ENCODE assay signal across 8 cellular contexts in the genomic region with DNA sequence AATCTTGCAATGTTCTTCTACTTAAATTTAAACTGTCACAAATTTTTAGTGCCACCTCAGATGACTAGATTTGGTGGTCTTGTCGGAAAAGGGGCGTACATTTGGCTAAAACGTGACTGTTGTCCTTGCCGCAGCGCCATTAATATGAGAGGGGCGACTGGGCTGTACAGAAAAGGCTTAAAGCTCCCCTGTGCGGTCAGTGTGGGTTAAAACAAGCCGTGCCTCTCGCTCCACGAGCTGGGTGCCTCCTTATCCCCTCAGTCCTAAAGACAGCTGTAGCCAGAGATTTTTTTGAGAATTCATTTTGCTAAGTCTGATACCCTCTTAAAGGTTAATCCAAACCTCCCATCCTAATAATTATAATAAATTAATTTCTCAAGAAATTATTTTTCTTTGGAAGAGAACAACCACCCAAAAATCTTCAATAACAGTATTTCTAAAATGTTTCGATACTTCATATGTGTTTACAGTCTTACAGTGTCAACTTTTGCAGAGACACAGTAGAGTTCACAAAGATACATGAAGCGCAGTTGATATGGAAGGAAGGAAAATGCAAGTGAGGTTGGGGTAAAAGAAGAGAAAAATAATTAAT.
DNase-seq lines count a peak whose midpoint lies in the region; ATAC-seq and TF ChIP-seq lines count a peak whose summit lies in the region.

No MANE protein-coding gene starts in this region.

- H3K36me3 ChIP-seq in Caco-2 (ENCODE audit: control insufficient read depth, insufficient read depth, low read length), result no peaks in the 10 kb centered on the region
- H3K36me3 ChIP-seq in kidney epithelial cell (ENCODE audit: control insufficient read depth, insufficient read depth, low read length), result no peaks in the 10 kb centered on the region
- H3K36me3 ChIP-seq in suprapubic skin, result no peaks in the 10 kb centered on the region

- intact Hi-C loops in Caco-2 (cut with micrococcal nuclease; ENCODE audit: unreplicated experiment), result loop anchor here (1.0 to 10.0 kb wide), 2 partner anchors 149 to 902 kb away; no protein-coding TSS in a partner anchor

- H3K27ac ChIP-seq in suprapubic skin, result no peak overlapping the region

- H3K9me3 Mint-ChIP-seq in Caco-2 (ENCODE audit: unreplicated experiment), result no peaks in the 10 kb centered on the region
- peaks cover 4% of the 10 kb centered on the region for H3K9me3 Mint-ChIP-seq in stimulated activated memory B cell treated with anti-CD40 and anti-IgM and Interleukin-4, amounts not matched to agents 10 μg/mL and 1 μg/mL and 100 μg/mL, for 72 hours

- no peak overlapping the region for H3K27ac Mint-ChIP-seq in Caco-2 (ENCODE audit: unreplicated experiment)
- no peak overlapping the region for H3K27ac Mint-ChIP-seq in stimulated activated memory B cell treated with anti-CD40 and anti-IgM and Interleukin-4, amounts not matched to agents 10 μg/mL and 1 μg/mL and 100 μg/mL, for 72 hours

- H3K36me3 Mint-ChIP-seq in Caco-2 (ENCODE audit: insufficient read depth, unreplicated experiment), result no peaks in the 10 kb centered on the region
- H3K36me3 Mint-ChIP-seq in stimulated activated memory B cell treated with anti-CD40 and anti-IgM and Interleukin-4, amounts not matched to agents 10 μg/mL and 1 μg/mL and 100 μg/mL, for 72 hours, result no peaks in the 10 kb centered on the region

- H3K4me1 ChIP-seq in Caco-2, result no peaks in the 10 kb centered on the region
- no peaks in the 10 kb centered on the region for H3K4me1 ChIP-seq in suprapubic skin

- CTCF ChIA-PET in Caco-2 (lab: Charles Lee), result interaction anchor here (0.5 to 1.0 kb wide), 6 partner anchors 33 to 902 kb away, joined by 3 to 10 read pairs (median 4); no protein-coding TSS in a partner anchor

- H3K4me3 ChIP-seq in Caco-2 (ENCODE audit: low read depth, low read length), result no peak overlapping the region
- peak overlapping the region; percentile 9 for H3K4me3 ChIP-seq in astrocyte of the spinal cord (ENCODE audit: low read depth, low read length)
- no peak overlapping the region for H3K4me3 ChIP-seq in kidney epithelial cell (ENCODE audit: low read depth, low read length)
- no peak overlapping the region for H3K4me3 ChIP-seq in suprapubic skin

- in situ Hi-C loops in astrocyte of the spinal cord (cut with HindIII; ENCODE audit: low sequenced_read_pairs), result no loop called here

- ATAC-seq in stimulated activated memory B cell treated with anti-CD40 and anti-IgM and Interleukin-4, amounts not matched to agents 10 μg/mL and 1 μg/mL and 100 μg/mL, for 72 hours, result no peak
- ATAC-seq in HG03439 (IDR thresholded peaks at IDR 0.05; ENCODE audit: unreplicated experiment), result no peak

- TF ChIP-seq POLR2A in suprapubic skin (IDR thresholded peaks at IDR 0.05), result no peak

- H3K4me3 Mint-ChIP-seq in Caco-2 (ENCODE audit: unreplicated experiment), result no peak overlapping the region
- H3K4me3 Mint-ChIP-seq in stimulated activated memory B cell treated with anti-CD40 and anti-IgM and Interleukin-4, amounts not matched to agents 10 μg/mL and 1 μg/mL and 100 μg/mL, for 72 hours, result no peak overlapping the region

- POLR2A ChIA-PET in Caco-2 (lab: Charles Lee), result no interaction called here

- H3K27me3 ChIP-seq in Caco-2 (replicated peaks; ENCODE audit: control insufficient read depth, insufficient read depth, low read length), result no peaks in the 10 kb centered on the region; the same call in 1 of the 2 replicates
- no peaks in the 10 kb centered on the region for H3K27me3 ChIP-seq in kidney epithelial cell (ENCODE audit: control insufficient read depth, insufficient read depth, low read length)
- no peaks in the 10 kb centered on the region for H3K27me3 ChIP-seq in suprapubic skin

- TF ChIP-seq EP300 in suprapubic skin (IDR thresholded peaks at IDR 0.05), result no peak

- peaks cover 13% of the 10 kb centered on the region for H3K27me3 Mint-ChIP-seq in Caco-2 (ENCODE audit: insufficient read depth, unreplicated experiment)
- peaks cover 45% of the 10 kb centered on the region for H3K27me3 Mint-ChIP-seq in stimulated activated memory B cell treated with anti-CD40 and anti-IgM and Interleukin-4, amounts not matched to agents 10 μg/mL and 1 μg/mL and 100 μg/mL, for 72 hours

- H3K9me3 ChIP-seq in Caco-2, result no peaks in the 10 kb centered on the region
- no peaks in the 10 kb centered on the region for H3K9me3 ChIP-seq in suprapubic skin

- WGBS in suprapubic skin, result 45% methylated on average over 12 of the region's 12 CpGs

- H3K4me1 Mint-ChIP-seq in Caco-2 (ENCODE audit: low read depth, unreplicated experiment), result no peaks in the 10 kb centered on the region
- no peaks in the 10 kb centered on the region for H3K4me1 Mint-ChIP-seq in stimulated activated memory B cell treated with anti-CD40 and anti-IgM and Interleukin-4, amounts not matched to agents 10 μg/mL and 1 μg/mL and 100 μg/mL, for 72 hours

- BruUV-seq in Caco-2 (replicated peaks; lab: Mats Ljungman, UMichigan), result no TSS peak

- DNase-seq in Caco-2 (peak; percentile 41 to 44), GM20000 (ENCODE audit: low spot score) (peak; percentile 29), NCI-H146 treated with DMSO at 0.1 percent for 48 hours (lab: John Stamatoyannopoulos, UW; ENCODE audit: unreplicated experiment) (peak; percentile 17), astrocyte of the spinal cord (ENCODE audit: low read depth, low spot score) (peak; percentile 47), kidney epithelial cell (ENCODE audit: low read depth) (no peak), suprapubic skin (ENCODE audit: low spot score in 2 of 2) (no peak)

- TF ChIP-seq CTCF in Caco-2 (IDR thresholded peaks at IDR 0.05; ENCODE audit: insufficient read depth in 1 of 2, low read depth in 1 of 2, low read length in 1 of 2, severe bottlenecking in 1 of 2, unreplicated experiment in 1 of 2) (peak; percentile 39 to 56), GM20000 (IDR thresholded peaks at IDR 0.05; ENCODE audit: extremely low read depth, missing control alignments) (no peak), astrocyte of the spinal cord (IDR thresholded peaks at IDR 0.05; ENCODE audit: low read depth, low read length) (peak; percentile 67), kidney epithelial cell (IDR thresholded peaks at IDR 0.05; ENCODE audit: insufficient read depth, low read length, poor library complexity, severe bottlenecking) (peak; percentile 58), suprapubic skin (IDR thresholded peaks at IDR 0.05) (peak; percentile 17 to 29)

Comparison
In these comparisons a context has a peak if more than half of its experiments do, and no peak if none do; other contexts are left out.
1. DNase-seq: peak in Caco-2 (2 of 2), GM20000 (single experiment), NCI-H146 treated with DMSO at 0.1 percent for 48 hours (single experiment) and astrocyte of the spinal cord (single experiment); none in kidney epithelial cell (single experiment) and suprapubic skin (0 of 2).